9 cellular contexts compared by ENCODE assay signal in the genomic region with DNA sequence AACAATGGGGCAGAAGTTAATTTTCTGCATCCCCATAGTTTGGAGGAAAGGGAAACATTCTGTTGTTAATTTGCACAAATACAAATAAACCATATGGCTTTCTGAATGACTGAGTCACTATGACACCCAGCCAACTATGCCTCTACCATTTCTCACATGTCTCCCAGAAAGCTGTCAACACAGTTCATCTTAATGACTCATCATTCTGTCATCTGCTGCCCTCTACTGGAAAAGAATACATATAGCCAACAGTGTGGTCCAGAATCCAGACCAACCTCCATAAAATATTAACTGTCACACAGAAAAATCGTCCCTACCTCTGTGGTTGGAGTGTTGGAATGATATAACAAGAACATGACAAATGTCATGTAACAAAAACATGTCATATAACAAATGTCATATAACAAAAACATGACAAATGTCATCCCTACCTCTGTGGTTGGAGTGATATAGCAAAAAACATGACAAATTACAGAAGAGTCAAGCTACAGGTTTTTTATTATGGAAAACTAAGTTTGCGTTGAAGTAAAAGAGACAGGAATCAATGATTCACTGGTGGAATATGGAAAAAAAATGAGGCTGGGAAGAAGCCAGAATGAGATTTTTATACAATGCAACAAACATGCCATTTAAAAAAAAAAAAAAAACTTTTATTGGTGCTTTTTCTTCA. TPM values are rescaled to one million over a fixed set of nuclear protein-coding genes. Genes with fewer than 3 reads are reported as not detected.
DNase-seq lines count a peak whose midpoint lies in the region; ATAC-seq and TF ChIP-seq lines count a peak whose summit lies in the region.
"Had no signal": no experiment of that assay in that cellular context is flagged by ENCODE, and none has a peak within 500 bp of the region (broad histone marks: within the 10 kb centered on the region; RNA-seq: fewer than 3 reads in every experiment).

No MANE protein-coding gene starts in this region.

- no peaks in the 10 kb centered on the region for H3K4me1 Mint-ChIP-seq in activated B cell treated with CpG ODN at 0.5 μM for 24 hours
- H3K4me1 Mint-ChIP-seq: CD8-positive, alpha-beta memory T cell had no signal

- no peaks in the 10 kb centered on the region for H3K9me3 Mint-ChIP-seq in activated B cell treated with CpG ODN at 0.5 μM for 24 hours
- H3K9me3 Mint-ChIP-seq: CD8-positive, alpha-beta memory T cell had no signal

- H3K36me3 Mint-ChIP-seq in activated B cell treated with CpG ODN at 0.5 μM for 24 hours (ENCODE audit: low read depth) = no peaks in the 10 kb centered on the region
- H3K36me3 Mint-ChIP-seq: CD8-positive, alpha-beta memory T cell had no signal

- H3K27ac Mint-ChIP-seq in activated B cell treated with CpG ODN at 0.5 μM for 24 hours = no peak overlapping the region
- H3K27ac Mint-ChIP-seq: CD8-positive, alpha-beta memory T cell had no signal

- CTCF ChIA-PET in activated B cell treated with CpG ODN at 0.5 μM for 24 hours (lab: Charles Lee) = interaction anchor here (0.7 to 3.0 kb wide), 5 partner anchors 10 to 83 kb away, joined by 3 to 15 read pairs (median 3); no protein-coding TSS in a partner anchor

- ATAC-seq in HG03457 (IDR thresholded peaks at IDR 0.05; ENCODE audit: unreplicated experiment) (peak; percentile 96), activated B cell treated with CpG ODN at 0.5 μM for 24 hours (ENCODE audit: low read depth) (peak; percentile 78)

- TF ChIP-seq CTCF in GM20000 (IDR thresholded peaks at IDR 0.05; ENCODE audit: extremely low read depth, missing control alignments) = peak; percentile 65
- no peak for TF ChIP-seq CTCF in activated B cell treated with CpG ODN at 0.5 μM for 24 hours (IDR thresholded peaks at IDR 0.05)

- no peak overlapping the region for H3K4me3 Mint-ChIP-seq in activated B cell treated with CpG ODN at 0.5 μM for 24 hours
- H3K4me3 Mint-ChIP-seq: CD8-positive, alpha-beta memory T cell had no signal

- H3K27me3 Mint-ChIP-seq in activated B cell treated with CpG ODN at 0.5 μM for 24 hours = peaks cover 9% of the 10 kb centered on the region

- intact Hi-C loops in activated B cell treated with CpG ODN at 0.5 μM for 24 hours (cut with micrococcal nuclease) = loop anchor here (1.0 to 5.0 kb wide), 2 partner anchors 82 to 636 kb away; no protein-coding TSS in a partner anchor

- POLR2A ChIA-PET in activated B cell treated with CpG ODN at 0.5 μM for 24 hours (lab: Charles Lee) = interaction anchor here (0.7 kb wide), 1 partner anchor 838 kb away, joined by 4 read pairs; no protein-coding TSS in a partner anchor

- DNase-seq in activated CD4-positive, alpha-beta T cell treated with anti-CD3 and anti-CD28 coated beads for 4 hours = peak; percentile 9 to 10
- no peak for DNase-seq in activated CD4-positive, alpha-beta T cell treated with anti-CD3 and anti-CD28 coated beads, Interleukin-2, amount 50 U/mL, for 4 hours
- peak; percentile 77 for DNase-seq in GM20000 (ENCODE audit: low spot score)
- peak; percentile 59 for DNase-seq in NCI-H345 treated with DMSO at 0.1 percent for 48 hours (lab: John Stamatoyannopoulos, UW; ENCODE audit: unreplicated experiment)
- DNase-seq in activated B cell treated with CpG ODN at 0.5 μM for 24 hours = no peak
- DNase-seq in glomerular visceral epithelial cell (ENCODE audit: extremely low spot score) = peak; percentile 73
- DNase-seq in putamen (ENCODE audit: low spot score) = peak; percentile 82

RNA-seq across cellular contexts. Expression of gene GYG1, which starts 47.7 kb away (rescaled TPM):
- 20.2 and 21.8 TPM in 2 replicates for total RNA-seq in activated B cell treated with CpG ODN at 0.5 μM for 24 hours

Comparison
In these comparisons a context has a peak if more than half of its experiments do, and no peak if none do; other contexts are left out.
1. DNase-seq: peak in activated CD4-positive, alpha-beta T cell treated with anti-CD3 and anti-CD28 coated beads for 4 hours (2 of 2), GM20000 (single experiment), NCI-H345 treated with DMSO at 0.1 percent for 48 hours (single experiment), glomerular visceral epithelial cell (single experiment) and putamen (single experiment); none in activated CD4-positive, alpha-beta T cell treated with anti-CD3 and anti-CD28 coated beads, Interleukin-2, amount 50 U/mL, for 4 hours (0 of 2) and activated B cell treated with CpG ODN at 0.5 μM for 24 hours (single experiment).